ENCODE assay signal across 1 cellular context in the genomic region with DNA sequence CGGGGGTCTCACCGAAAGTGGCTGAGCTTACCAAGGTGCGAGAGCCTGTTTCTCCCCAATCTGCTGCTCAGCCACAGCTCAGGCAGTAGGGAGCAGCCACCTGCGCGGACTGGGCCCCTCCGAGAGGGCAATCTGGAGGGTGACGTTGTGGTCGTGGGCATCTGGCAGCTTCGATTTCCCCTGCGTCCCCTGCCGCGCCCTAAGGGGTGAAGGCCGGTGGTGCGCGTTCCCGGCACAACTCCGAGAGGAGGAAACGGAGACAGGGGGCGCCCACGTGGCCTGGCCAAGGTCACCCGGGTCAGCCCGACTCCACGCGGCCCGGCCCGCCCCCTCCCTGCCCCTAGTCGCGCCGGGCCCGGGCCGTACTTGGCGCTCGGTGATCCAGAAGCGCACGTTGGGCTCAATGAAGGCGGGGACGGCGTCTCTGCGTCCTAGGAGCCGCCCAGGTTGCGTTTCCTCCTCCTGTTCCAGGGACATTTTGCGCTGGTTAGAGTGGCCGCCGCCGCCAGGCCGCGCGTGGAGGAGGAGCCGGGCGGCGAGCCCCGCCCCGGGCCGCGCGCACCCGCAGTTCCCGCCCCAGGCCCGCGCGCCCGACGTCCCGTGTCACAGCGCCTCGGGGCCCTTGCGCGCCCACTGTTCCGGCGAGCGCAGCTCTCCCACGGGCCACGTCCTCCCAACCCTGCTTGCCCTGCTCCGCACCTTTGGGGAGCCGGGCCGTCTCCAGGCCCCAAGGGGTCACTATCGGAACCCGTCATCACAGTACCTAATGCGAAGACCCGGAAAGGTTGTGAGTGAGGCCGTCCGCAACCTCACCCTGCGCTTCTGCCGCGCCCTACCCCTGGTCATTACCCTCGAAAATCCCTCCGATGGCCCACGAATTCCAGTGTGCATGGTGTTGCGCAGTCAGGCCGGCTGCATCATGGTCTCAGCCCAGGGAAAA.
A peak's percentile ranks its signal among the peaks of the same experiment; 100 is the strongest.
TF ChIP-seq lines count a peak whose summit lies in the region.

A gene with protein sequence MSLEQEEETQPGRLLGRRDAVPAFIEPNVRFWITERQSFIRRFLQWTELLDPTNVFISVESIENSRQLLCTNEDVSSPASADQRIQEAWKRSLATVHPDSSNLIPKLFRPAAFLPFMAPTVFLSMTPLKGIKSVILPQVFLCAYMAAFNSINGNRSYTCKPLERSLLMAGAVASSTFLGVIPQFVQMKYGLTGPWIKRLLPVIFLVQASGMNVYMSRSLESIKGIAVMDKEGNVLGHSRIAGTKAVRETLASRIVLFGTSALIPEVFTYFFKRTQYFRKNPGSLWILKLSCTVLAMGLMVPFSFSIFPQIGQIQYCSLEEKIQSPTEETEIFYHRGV (minus strand): TSS at position 544 of the 940 bp plus-strand sequence. CDS start 67 bp downstream, at position 477.

TF ChIP-seq in A549, 52 proteins besides CTCF, POLR2A, EP300 and RAD21 (continued from another document):
- peak; percentile 94; the same call in 1 of the 2 replicates for TF ChIP-seq MYC (IDR thresholded peaks at IDR 0.05; ENCODE audit: borderline replicate concordance, low read length)
- TF ChIP-seq EHMT2 (IDR thresholded peaks at IDR 0.05; ENCODE audit: low read depth) = no peak
- peak; percentile 89; the same call in 1 of the 2 replicates for TF ChIP-seq ESRRA (IDR thresholded peaks at IDR 0.05; ENCODE audit: borderline replicate concordance, low read length)
- TF ChIP-seq JUN (IDR thresholded peaks at IDR 0.05) = peak; percentile 68 to 72; a peak in 3 of 5 replicates
- 0 out of 2 replicates have a peak, but pooled peaks have one; percentile 21 for TF ChIP-seq GATA3 (IDR thresholded peaks at IDR 0.05; ENCODE audit: borderline replicate concordance)
- TF ChIP-seq FOXS1 (CRISPR knock-in tag; IDR thresholded peaks at IDR 0.05) = no peak
- peak; percentile 80 for TF ChIP-seq USF2 (IDR thresholded peaks at IDR 0.05)
- TF ChIP-seq, protein P1, sequence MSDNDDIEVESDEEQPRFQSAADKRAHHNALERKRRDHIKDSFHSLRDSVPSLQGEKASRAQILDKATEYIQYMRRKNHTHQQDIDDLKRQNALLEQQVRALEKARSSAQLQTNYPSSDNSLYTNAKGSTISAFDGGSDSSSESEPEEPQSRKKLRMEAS (IDR thresholded peaks at IDR 0.05) = peak; percentile 99
